20 cellular contexts compared by ENCODE assay signal in genomic region chr15:66982816-66983215, GRCh38.
A peak's percentile ranks its signal among the peaks of the same experiment; 100 is the strongest.
DNase-seq lines count a peak whose midpoint lies in the region; ATAC-seq and TF ChIP-seq lines count a peak whose summit lies in the region.
"Had no signal": no experiment of that assay in that cellular context is flagged by ENCODE, and none has a peak within 500 bp of the region (broad histone marks: within the 10 kb centered on the region; RNA-seq: fewer than 3 reads in every experiment).

No MANE protein-coding gene starts in this region.

- no peaks in the 10 kb centered on the region for H3K9me3 ChIP-seq in esophagus muscularis mucosa
- H3K9me3 ChIP-seq: BE2C had no signal

- TF ChIP-seq CTCF in esophagus muscularis mucosa (IDR thresholded peaks at IDR 0.05): no peak

- no peaks in the 10 kb centered on the region for H3K36me3 ChIP-seq in esophagus muscularis mucosa
- H3K36me3 ChIP-seq: BE2C had no signal

- TF ChIP-seq POLR2A in esophagus muscularis mucosa (IDR thresholded peaks at IDR 0.05; ENCODE audit: low read depth): no peak

- H3K27ac ChIP-seq in esophagus muscularis mucosa (replicated peaks in 1 of 4): no peak overlapping the region

- intact Hi-C loops in esophagus muscularis mucosa (cut with DNase I): no loop called here

- TF ChIP-seq EP300 in esophagus muscularis mucosa (IDR thresholded peaks at IDR 0.05): no peak

- no peaks in the 10 kb centered on the region for H3K27me3 ChIP-seq in esophagus muscularis mucosa
- H3K27me3 ChIP-seq: BE2C had no signal

- ATAC-seq in left lobe of liver (no peak), HG03469 (IDR thresholded peaks at IDR 0.05; ENCODE audit: unreplicated experiment) (no peak)
- ATAC-seq: GM23338, HepG2 had no signal

- no peaks in the 10 kb centered on the region for H3K4me1 ChIP-seq in esophagus muscularis mucosa
- H3K4me1 ChIP-seq: BE2C had no signal

- H3K4me3 ChIP-seq in esophagus muscularis mucosa: no peak overlapping the region
- H3K4me3 ChIP-seq: GM23338 had no signal

- peak; percentile 37 for DNase-seq in ELR (ENCODE audit: low read depth)
- DNase-seq in M059J (ENCODE audit: low read depth): peak; percentile 40
- peak; percentile 26 for DNase-seq in esophagus muscularis mucosa (ENCODE audit: extremely low spot score)
- DNase-seq in left lobe of liver (ENCODE audit: low spot score): peak; percentile 24
- DNase-seq in NCI-H524 treated with DMSO at 0.1 percent for 48 hours (lab: John Stamatoyannopoulos, UW): no peak
- no peak for DNase-seq in HuH-7 (ENCODE audit: low spot score)
- DNase-seq: BE2C; C1 segment of cervical spinal cord; CD4-positive, CD25-positive, alpha-beta regulatory T cell; CD8-positive, alpha-beta memory T cell; COR-L47; DMS 273 treated with DMSO at 0.1 percent for 48 hours; DMS53; DND-41; EL; HCEC 1CT; HFFc6 had no signal

Comparison
In these comparisons a context has a peak if more than half of its experiments do, and no peak if none do; other contexts are left out.
1. DNase-seq: peak in ELR (single experiment), M059J (single experiment), esophagus muscularis mucosa (single experiment) and left lobe of liver (single experiment); none in NCI-H524 treated with DMSO at 0.1 percent for 48 hours (single experiment) and HuH-7 (single experiment).